ENCODE assay signal across 1 cellular context in the genomic region with DNA sequence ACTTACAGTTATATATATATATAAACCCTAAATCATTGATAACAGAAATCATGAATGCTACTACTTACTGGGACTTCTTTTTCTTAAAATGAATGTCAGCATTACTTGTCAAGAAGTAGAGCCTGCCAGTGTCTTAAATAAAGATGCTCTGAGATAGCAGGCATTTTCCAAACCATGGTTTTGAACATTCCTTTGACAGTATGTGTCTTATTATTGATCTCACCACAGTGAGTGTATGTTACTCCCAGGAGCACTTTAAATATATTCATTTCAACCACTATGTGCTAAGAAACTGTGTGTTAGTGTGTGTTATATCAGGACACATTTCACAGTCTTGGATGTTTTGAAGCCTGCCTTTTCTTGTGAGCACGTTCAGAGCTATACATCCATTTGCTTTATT.
TF ChIP-seq lines count a peak whose summit lies in the region.

No MANE protein-coding gene starts in this region.

TF ChIP-seq in GM23338, 12 proteins besides CTCF, POLR2A, EP300 and RAD21 (continued from another document):
- TF ChIP-seq, protein P1, sequence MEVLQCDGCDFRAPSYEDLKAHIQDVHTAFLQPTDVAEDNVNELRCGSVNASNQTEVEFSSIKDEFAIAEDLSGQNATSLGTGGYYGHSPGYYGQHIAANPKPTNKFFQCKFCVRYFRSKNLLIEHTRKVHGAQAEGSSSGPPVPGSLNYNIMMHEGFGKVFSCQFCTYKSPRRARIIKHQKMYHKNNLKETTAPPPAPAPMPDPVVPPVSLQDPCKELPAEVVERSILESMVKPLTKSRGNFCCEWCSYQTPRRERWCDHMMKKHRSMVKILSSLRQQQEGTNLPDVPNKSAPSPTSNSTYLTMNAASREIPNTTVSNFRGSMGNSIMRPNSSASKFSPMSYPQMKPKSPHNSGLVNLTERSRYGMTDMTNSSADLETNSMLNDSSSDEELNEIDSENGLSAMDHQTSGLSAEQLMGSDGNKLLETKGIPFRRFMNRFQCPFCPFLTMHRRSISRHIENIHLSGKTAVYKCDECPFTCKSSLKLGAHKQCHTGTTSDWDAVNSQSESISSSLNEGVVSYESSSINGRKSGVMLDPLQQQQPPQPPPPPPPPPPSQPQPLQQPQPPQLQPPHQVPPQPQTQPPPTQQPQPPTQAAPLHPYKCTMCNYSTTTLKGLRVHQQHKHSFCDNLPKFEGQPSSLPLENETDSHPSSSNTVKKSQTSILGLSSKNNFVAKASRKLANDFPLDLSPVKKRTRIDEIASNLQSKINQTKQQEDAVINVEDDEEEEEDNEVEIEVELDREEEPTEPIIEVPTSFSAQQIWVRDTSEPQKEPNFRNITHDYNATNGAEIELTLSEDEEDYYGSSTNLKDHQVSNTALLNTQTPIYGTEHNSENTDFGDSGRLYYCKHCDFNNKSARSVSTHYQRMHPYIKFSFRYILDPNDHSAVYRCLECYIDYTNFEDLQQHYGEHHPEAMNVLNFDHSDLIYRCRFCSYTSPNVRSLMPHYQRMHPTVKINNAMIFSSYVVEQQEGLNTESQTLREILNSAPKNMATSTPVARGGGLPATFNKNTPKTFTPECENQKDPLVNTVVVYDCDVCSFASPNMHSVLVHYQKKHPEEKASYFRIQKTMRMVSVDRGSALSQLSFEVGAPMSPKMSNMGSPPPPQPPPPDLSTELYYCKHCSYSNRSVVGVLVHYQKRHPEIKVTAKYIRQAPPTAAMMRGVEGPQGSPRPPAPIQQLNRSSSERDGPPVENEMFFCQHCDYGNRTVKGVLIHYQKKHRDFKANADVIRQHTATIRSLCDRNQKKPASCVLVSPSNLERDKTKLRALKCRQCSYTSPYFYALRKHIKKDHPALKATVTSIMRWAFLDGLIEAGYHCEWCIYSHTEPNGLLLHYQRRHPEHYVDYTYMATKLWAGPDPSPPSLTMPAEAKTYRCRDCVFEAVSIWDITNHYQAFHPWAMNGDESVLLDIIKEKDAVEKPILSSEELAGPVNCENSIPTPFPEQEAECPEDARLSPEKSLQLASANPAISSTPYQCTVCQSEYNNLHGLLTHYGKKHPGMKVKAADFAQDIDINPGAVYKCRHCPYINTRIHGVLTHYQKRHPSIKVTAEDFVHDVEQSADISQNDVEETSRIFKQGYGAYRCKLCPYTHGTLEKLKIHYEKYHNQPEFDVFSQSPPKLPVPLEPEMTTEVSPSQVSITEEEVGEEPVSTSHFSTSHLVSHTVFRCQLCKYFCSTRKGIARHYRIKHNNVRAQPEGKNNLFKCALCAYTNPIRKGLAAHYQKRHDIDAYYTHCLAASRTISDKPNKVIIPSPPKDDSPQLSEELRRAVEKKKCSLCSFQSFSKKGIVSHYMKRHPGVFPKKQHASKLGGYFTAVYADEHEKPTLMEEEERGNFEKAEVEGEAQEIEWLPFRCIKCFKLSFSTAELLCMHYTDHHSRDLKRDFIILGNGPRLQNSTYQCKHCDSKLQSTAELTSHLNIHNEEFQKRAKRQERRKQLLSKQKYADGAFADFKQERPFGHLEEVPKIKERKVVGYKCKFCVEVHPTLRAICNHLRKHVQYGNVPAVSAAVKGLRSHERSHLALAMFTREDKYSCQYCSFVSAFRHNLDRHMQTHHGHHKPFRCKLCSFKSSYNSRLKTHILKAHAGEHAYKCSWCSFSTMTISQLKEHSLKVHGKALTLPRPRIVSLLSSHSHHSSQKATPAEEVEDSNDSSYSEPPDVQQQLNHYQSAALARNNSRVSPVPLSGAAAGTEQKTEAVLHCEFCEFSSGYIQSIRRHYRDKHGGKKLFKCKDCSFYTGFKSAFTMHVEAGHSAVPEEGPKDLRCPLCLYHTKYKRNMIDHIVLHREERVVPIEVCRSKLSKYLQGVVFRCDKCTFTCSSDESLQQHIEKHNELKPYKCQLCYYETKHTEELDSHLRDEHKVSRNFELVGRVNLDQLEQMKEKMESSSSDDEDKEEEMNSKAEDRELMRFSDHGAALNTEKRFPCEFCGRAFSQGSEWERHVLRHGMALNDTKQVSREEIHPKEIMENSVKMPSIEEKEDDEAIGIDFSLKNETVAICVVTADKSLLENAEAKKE (CRISPR knock-in tag; IDR thresholded peaks at IDR 0.05): no peak
- TF ChIP-seq JUNB (IDR thresholded peaks at IDR 0.05; ENCODE audit: unreplicated experiment) (no peak), CREB1 (CRISPR knock-in tag; IDR thresholded peaks at IDR 0.05; ENCODE audit: low read depth) (no peak), STAT1 (IDR thresholded peaks at IDR 0.05; ENCODE audit: unreplicated experiment) (no peak), NANOG (IDR thresholded peaks at IDR 0.05; ENCODE audit: borderline replicate concordance) (no peak)
- TF ChIP-seq, protein P2, sequence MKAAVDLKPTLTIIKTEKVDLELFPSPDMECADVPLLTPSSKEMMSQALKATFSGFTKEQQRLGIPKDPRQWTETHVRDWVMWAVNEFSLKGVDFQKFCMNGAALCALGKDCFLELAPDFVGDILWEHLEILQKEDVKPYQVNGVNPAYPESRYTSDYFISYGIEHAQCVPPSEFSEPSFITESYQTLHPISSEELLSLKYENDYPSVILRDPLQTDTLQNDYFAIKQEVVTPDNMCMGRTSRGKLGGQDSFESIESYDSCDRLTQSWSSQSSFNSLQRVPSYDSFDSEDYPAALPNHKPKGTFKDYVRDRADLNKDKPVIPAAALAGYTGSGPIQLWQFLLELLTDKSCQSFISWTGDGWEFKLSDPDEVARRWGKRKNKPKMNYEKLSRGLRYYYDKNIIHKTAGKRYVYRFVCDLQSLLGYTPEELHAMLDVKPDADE (IDR thresholded peaks at IDR 0.05): no peak
TF ChIP-seq in GM23338: peak in this region for 0.
